ENCODE assay signal across 10 cellular contexts in the genomic region with DNA sequence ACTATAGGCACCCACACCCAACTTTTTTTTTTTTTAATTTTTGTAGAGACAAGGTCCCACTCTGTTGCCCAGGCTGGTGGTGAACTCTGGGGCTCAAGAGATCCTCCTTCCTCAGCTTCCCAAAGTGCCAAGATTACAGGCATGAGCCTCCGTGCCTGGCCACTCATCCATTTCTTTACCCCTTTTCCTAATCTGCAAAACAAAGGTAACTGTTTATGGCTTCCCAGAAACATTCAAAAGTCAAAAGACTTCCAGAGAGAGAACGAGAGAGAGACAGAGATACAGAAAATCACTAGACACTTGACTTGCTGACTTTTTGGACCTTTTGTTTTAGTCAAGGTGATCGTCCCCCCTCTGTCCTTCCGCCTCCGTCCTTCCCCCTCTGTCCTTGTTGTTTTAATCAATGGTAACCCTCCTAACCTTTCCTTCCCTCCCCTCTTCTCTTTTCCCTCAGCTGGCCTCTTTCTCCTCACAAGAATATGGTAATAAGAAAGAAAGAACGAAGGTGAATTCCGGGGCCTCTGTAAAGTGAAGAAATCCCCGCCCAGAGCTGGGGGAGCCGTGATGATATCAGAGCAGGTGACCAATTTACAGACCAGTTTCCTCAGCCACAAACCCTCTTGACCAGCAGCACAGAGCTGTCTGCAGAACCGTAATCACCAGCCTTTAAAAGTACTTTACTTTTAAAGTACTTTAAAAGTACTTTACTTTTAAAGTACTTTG. TPM values are rescaled to one million over a fixed set of nuclear protein-coding genes. Genes with fewer than 3 reads are reported as not detected.
DNase-seq lines count a peak whose midpoint lies in the region; ATAC-seq and TF ChIP-seq lines count a peak whose summit lies in the region.
"Had no signal": no experiment of that assay in that cellular context is flagged by ENCODE, and none has a peak within 500 bp of the region (broad histone marks: within the 10 kb centered on the region; RNA-seq: fewer than 3 reads in every experiment).

No MANE protein-coding gene starts in this region.

- TF ChIP-seq CTCF in epithelial cell of proximal tubule (conservative IDR thresholded peaks at IDR 0.05; ENCODE audit: low read depth, low read length): no peak

- peaks cover 63% of the 10 kb centered on the region for H3K4me1 Mint-ChIP-seq in stimulated activated naive CD8-positive, alpha-beta T cell treated with anti-CD3 and anti-CD28 coated beads, Interleukin-15, Interleukin-2, amounts not matched to agents 100 ng/mL and 50 ng/mL, for 24 hours (ENCODE audit: low read depth)

- H3K27ac Mint-ChIP-seq in stimulated activated naive CD8-positive, alpha-beta T cell treated with anti-CD3 and anti-CD28 coated beads, Interleukin-15, Interleukin-2, amounts not matched to agents 100 ng/mL and 50 ng/mL, for 24 hours: peak overlapping the region; percentile 79

- DNase-seq in stimulated activated naive CD8-positive, alpha-beta T cell treated with anti-CD3 and anti-CD28 coated beads, Interleukin-15, Interleukin-2, amounts not matched to agents 100 U/mL and 50 U/mL, for 24 hours: no peak
- peak; percentile 68 for DNase-seq in epithelial cell of proximal tubule (ENCODE audit: low read depth)
- no peak for DNase-seq in NCI-H748 (lab: John Stamatoyannopoulos, UW; ENCODE audit: unreplicated experiment)
- DNase-seq in stimulated activated naive CD4-positive, alpha-beta T cell (lab: John Stamatoyannopoulos, UW): no peak
- DNase-seq in cortex of kidney (lab: John Stamatoyannopoulos, UW): no peak
- DNase-seq in foreskin melanocyte: no peak
- DNase-seq: activated CD4-positive, alpha-beta T cell treated with anti-CD3 and anti-CD28 coated beads for 4 hours; NCI-H1105 treated with DMSO at 0.1 percent for 48 hours had no signal

- no peak overlapping the region for H3K4me3 Mint-ChIP-seq in stimulated activated naive CD8-positive, alpha-beta T cell treated with anti-CD3 and anti-CD28 coated beads, Interleukin-15, Interleukin-2, amounts not matched to agents 100 ng/mL and 50 ng/mL, for 24 hours

- no peak for ATAC-seq in stimulated activated naive CD8-positive, alpha-beta T cell treated with anti-CD3 and anti-CD28 coated beads, Interleukin-15, Interleukin-2, amounts not matched to agents 100 U/mL and 50 U/mL, for 24 hours
- peak; percentile 61 for ATAC-seq in HG03460 (IDR thresholded peaks at IDR 0.05; ENCODE audit: unreplicated experiment)

- H3K36me3 Mint-ChIP-seq in stimulated activated naive CD8-positive, alpha-beta T cell treated with anti-CD3 and anti-CD28 coated beads, Interleukin-15, Interleukin-2, amounts not matched to agents 100 ng/mL and 50 ng/mL, for 24 hours (ENCODE audit: low read depth): peaks cover 51% of the 10 kb centered on the region

- no peak overlapping the region for H3K4me3 ChIP-seq in epithelial cell of proximal tubule (ENCODE audit: low read depth, low read length)

- no peaks in the 10 kb centered on the region for H3K27me3 Mint-ChIP-seq in stimulated activated naive CD8-positive, alpha-beta T cell treated with anti-CD3 and anti-CD28 coated beads, Interleukin-15, Interleukin-2, amounts not matched to agents 100 ng/mL and 50 ng/mL, for 24 hours

- H3K9me3 Mint-ChIP-seq in stimulated activated naive CD8-positive, alpha-beta T cell treated with anti-CD3 and anti-CD28 coated beads, Interleukin-15, Interleukin-2, amounts not matched to agents 100 ng/mL and 50 ng/mL, for 24 hours: no peaks in the 10 kb centered on the region

RNA-seq across cellular contexts. Expression of a gene that starts 21.9 kb away (rescaled TPM):
- not detected in 2 replicates for total RNA-seq in epithelial cell of proximal tubule
